ENCODE assay signal across 8 cellular contexts in the genomic region with DNA sequence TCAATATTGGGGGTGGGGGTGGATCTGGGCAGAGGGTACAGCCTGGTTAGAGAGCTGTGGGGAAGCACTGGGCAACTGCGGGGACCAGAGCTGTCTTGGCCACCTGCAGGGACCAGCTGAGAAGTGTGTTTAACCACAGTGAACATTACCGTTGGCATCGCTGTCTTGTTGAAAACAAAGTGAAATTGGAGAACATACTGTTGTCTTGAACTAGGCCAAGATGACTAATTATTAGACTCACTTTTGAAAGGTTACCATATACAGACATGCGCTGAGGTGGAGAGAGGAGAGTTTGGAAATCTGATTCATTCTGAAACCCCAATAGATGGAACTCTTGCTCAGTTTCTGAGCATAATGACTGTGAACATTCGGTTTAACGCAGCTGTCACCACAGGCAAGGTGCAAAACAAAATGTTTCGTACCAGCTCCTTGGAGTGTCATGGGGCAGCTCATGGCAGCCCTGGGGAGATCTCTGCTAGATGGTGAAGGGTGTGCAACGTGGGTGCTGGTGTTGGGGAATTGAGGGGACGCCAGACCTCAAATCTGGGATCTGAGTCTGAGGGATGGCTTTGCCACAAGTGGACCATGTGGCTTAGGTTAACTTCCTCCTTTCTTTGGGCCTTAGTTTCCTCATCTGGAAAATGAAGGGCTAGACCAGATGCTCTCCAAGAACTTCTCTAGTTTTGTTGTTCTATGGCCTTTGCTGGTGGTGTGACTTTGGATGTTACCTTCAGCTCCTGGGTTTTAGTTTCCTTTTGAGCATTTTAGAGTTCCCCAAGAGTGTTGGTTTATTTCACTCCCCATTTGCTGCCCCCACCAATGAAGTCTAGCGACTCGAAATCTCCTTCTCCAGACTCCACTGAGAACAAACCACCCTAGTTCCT. TPM values are rescaled to one million over a fixed set of nuclear protein-coding genes. Genes with fewer than 3 reads are reported as not detected.
DNase-seq lines count a peak whose midpoint lies in the region; ATAC-seq and TF ChIP-seq lines count a peak whose summit lies in the region.

No MANE protein-coding gene starts in this region.

- 0 out of 2 replicates have a peak, but pooled peaks have one; percentile 21 for TF ChIP-seq CTCF in Loucy (conservative IDR thresholded peaks at IDR 0.05; ENCODE audit: low read length)

- peak overlapping the region; percentile 51 for H3K9ac ChIP-seq in Loucy (ENCODE audit: low read depth, low read length, poor library complexity, severe bottlenecking)

- no peaks in the 10 kb centered on the region for H3K36me3 ChIP-seq in Loucy (ENCODE audit: insufficient read depth, low read length)

- H3K27me3 ChIP-seq in Loucy (ENCODE audit: insufficient read depth, low read length, poor library complexity, severe bottlenecking): no peaks in the 10 kb centered on the region

- peak overlapping the region; percentile 88 for H3K27ac Mint-ChIP-seq in activated T-helper 17 cell treated with anti-CD3 and anti-CD28 coated beads, Interleukin-2, amount 50 U/mL, for 72 hours

- H3K79me2 ChIP-seq in Loucy (ENCODE audit: insufficient read depth, low read length): no peaks in the 10 kb centered on the region

- peak overlapping the region; percentile 74 for H3K4me2 ChIP-seq in Loucy (ENCODE audit: low read depth, low read length, poor library complexity, severe bottlenecking)

- H3K9me2 ChIP-seq in Loucy (replicated peaks; ENCODE audit: low read depth, low read length): no peaks in the 10 kb centered on the region

- H3K27me3 Mint-ChIP-seq in activated T-helper 17 cell treated with anti-CD3 and anti-CD28 coated beads, Interleukin-2, amount 50 U/mL, for 72 hours: peaks cover 2% of the 10 kb centered on the region

- H3K9me3 ChIP-seq in Loucy (ENCODE audit: insufficient read depth, low read depth, low read length): no peaks in the 10 kb centered on the region

- no peak overlapping the region for H2AFZ ChIP-seq in Loucy (ENCODE audit: low read length)

- H3F3A ChIP-seq in Loucy (ENCODE audit: low read depth): no peaks in the 10 kb centered on the region

- peak overlapping the region; percentile 59 for H3K4me3 Mint-ChIP-seq in activated T-helper 17 cell treated with anti-CD3 and anti-CD28 coated beads, Interleukin-2, amount 50 U/mL, for 72 hours

- H3K36me3 Mint-ChIP-seq in activated T-helper 17 cell treated with anti-CD3 and anti-CD28 coated beads, Interleukin-2, amount 50 U/mL, for 72 hours (ENCODE audit: low read depth): no peaks in the 10 kb centered on the region

- H3K4me1 ChIP-seq in Loucy (ENCODE audit: insufficient read depth, low read length, poor library complexity, severe bottlenecking): peaks cover 43% of the 10 kb centered on the region

- peak; percentile 57 for ATAC-seq in GM21737 (IDR thresholded peaks at IDR 0.05; ENCODE audit: unreplicated experiment)
- peak; percentile 86 for ATAC-seq in activated T-helper 17 cell treated with anti-CD3 and anti-CD28 coated beads, Interleukin-2, amount 50 U/mL, for 72 hours (replicated peaks)

- DNase-seq in renal cortical epithelial cell (ENCODE audit: low read depth): peak; percentile 96
- no peak for DNase-seq in DMS79 (lab: John Stamatoyannopoulos, UW)
- DNase-seq in D341Med (ENCODE audit: low spot score): no peak
- no peak for DNase-seq in DMS 273 treated with DMSO at 0.1 percent for 48 hours (lab: John Stamatoyannopoulos, UW)

- H3K9me3 Mint-ChIP-seq in activated T-helper 17 cell treated with anti-CD3 and anti-CD28 coated beads, Interleukin-2, amount 50 U/mL, for 72 hours: no peaks in the 10 kb centered on the region

- H4K20me1 ChIP-seq in Loucy (ENCODE audit: insufficient read depth, low read length, poor library complexity, severe bottlenecking): no peaks in the 10 kb centered on the region

- peak overlapping the region; percentile 44 for H3K4me3 ChIP-seq in Loucy (ENCODE audit: low read length, poor library complexity, severe bottlenecking)

- TF ChIP-seq POLR2A in GM15510 (IDR thresholded peaks at IDR 0.05; ENCODE audit: borderline replicate concordance, extremely low read depth, insufficient read length): peak; percentile 29

- H3K4me1 Mint-ChIP-seq in activated T-helper 17 cell treated with anti-CD3 and anti-CD28 coated beads, Interleukin-2, amount 50 U/mL, for 72 hours: peaks cover 21% of the 10 kb centered on the region

RNA-seq across cellular contexts. Expression of gene GTSF1L, which starts 24.6 kb away (rescaled TPM):
- total RNA-seq in activated T-helper 17 cell treated with anti-CD3 and anti-CD28 coated beads, Interleukin-2, amount 50 U/mL, for 72 hours: not detected
- total RNA-seq in renal cortical epithelial cell: not detected in 2 replicates
